ENCODE assay signal across 15 cellular contexts in genomic region chr12:53423597-53423996, GRCh38. TPM values are rescaled to one million over a fixed set of nuclear protein-coding genes. Genes with fewer than 3 reads are reported as not detected.
DNase-seq lines count a peak whose midpoint lies in the region; ATAC-seq and TF ChIP-seq lines count a peak whose summit lies in the region.
"Had no signal": no experiment of that assay in that cellular context is flagged by ENCODE, and none has a peak within 500 bp of the region (broad histone marks: within the 10 kb centered on the region; RNA-seq: fewer than 3 reads in every experiment).

TSS of gene AMHR2 (plus strand) at chr12:53423855. CDS start at chr12:53423935, 80 bp downstream.

- H3K27me3 ChIP-seq in body of pancreas (no peaks in the 10 kb centered on the region), spleen (replicated peaks in 1 of 7) (no peaks in the 10 kb centered on the region)

- H3K36me3 ChIP-seq in body of pancreas (replicated peaks in 1 of 2; ENCODE audit: insufficient read depth in 1 of 2, low read depth in 2 of 2) (no peaks in the 10 kb centered on the region), spleen (no peaks in the 10 kb centered on the region)
- H3K36me3 ChIP-seq: BLaER1 treated with 17β-estradiol and CSF1 and Interleukin-3, amounts not matched to agents 10 nM and 100 nM had no signal

- H3K4me1 ChIP-seq in body of pancreas (peaks cover 40% of the 10 kb centered on the region), spleen (peaks cover 0 to 42% (median 12%) of the 10 kb centered on the region in 6 donors)

- peak; percentile 68 for DNase-seq in NCI-H82 (lab: John Stamatoyannopoulos, UW)
- no peak for DNase-seq in NCI-H82 treated with DMSO at 0.1 percent for 48 hours (lab: John Stamatoyannopoulos, UW; ENCODE audit: unreplicated experiment)
- DNase-seq in body of pancreas, result no peak
- peak; percentile 53 for DNase-seq in mesenteric fat pad (ENCODE audit: low spot score)
- DNase-seq in spleen, result peak; percentile 24
- no peak for DNase-seq in epidermal melanocyte (ENCODE audit: insufficient read length, low spot score)
- DNase-seq: HCEC 1CT, NCI-H1092 treated with DMSO at 0.1 percent for 48 hours, NCI-H1694, NCI-H2107, Right ventricle myocardium superior had no signal

- ATAC-seq in body of pancreas, result no peak
- ATAC-seq in HG03354 (IDR thresholded peaks at IDR 0.05; ENCODE audit: poor library complexity, severe bottlenecking, unreplicated experiment), result no peak
- ATAC-seq in HG03460 (IDR thresholded peaks at IDR 0.05; ENCODE audit: unreplicated experiment), result no peak
- ATAC-seq: Panc1 had no signal

- no peak for TF ChIP-seq POLR2A in body of pancreas (IDR thresholded peaks at IDR 0.05)
- TF ChIP-seq POLR2A in spleen (IDR thresholded peaks at IDR 0.05), result no peak

- WGBS in body of pancreas, 2 donors, result 89 to 100% methylated on average over 1 of the region's 1 CpG
- WGBS in spleen, 5 donors, result 90 to 100% (median 100%) methylated on average over 1 of the region's 1 CpG

- no peak for TF ChIP-seq CTCF in body of pancreas (IDR thresholded peaks at IDR 0.05)
- no peak for TF ChIP-seq CTCF in spleen (IDR thresholded peaks at IDR 0.05 in 8 of 11, conservative IDR thresholded peaks at IDR 0.05 in 3 of 11)

- H3K9me3 ChIP-seq in body of pancreas (no peaks in the 10 kb centered on the region), spleen (no peaks in the 10 kb centered on the region)
- H3K9me3 ChIP-seq: BLaER1 treated with 17β-estradiol and CSF1 and Interleukin-3, amounts not matched to agents 10 nM and 100 nM had no signal

- no peak within 1 kb of the TSS for H3K4me3 ChIP-seq in body of pancreas
- H3K4me3 ChIP-seq in spleen, result no peak within 1 kb of the TSS
- H3K4me3 ChIP-seq: BLaER1 treated with 17β-estradiol and CSF1 and Interleukin-3, amounts not matched to agents 10 nM and 100 nM had no signal

- H3K27ac ChIP-seq in body of pancreas (peak within 1 kb of the TSS in 3 of 4 donors; percentile 22 to 70 (median 38)), spleen (peak within 1 kb of the TSS in 4 of 8 donors; percentile 45 to 71 (median 56))
- H3K27ac ChIP-seq: BLaER1 treated with 17β-estradiol and CSF1 and Interleukin-3, amounts not matched to agents 10 nM and 100 nM had no signal

- intact Hi-C loops in body of pancreas (cut with DNase I), result no loop called here
- intact Hi-C loops in spleen (cut with DNase I; ENCODE audit: low total_unique reads), result no loop called here

RNA-seq across cellular contexts. Expression of gene AMHR2, which starts in this region (rescaled TPM):
- total RNA-seq in body of pancreas (10 to 100 TPM in 1 of 2 donors, 1 to 10 TPM in 1; 2.3 to 10.6 TPM), mesenteric fat pad (not detected), spleen (10 to 100 TPM in 3 of 7 donors, 1 to 10 TPM in 4; 3.7 to 20.6 (median 8.8) TPM)
- polyA plus RNA-seq in spleen, result 1 to 10 TPM; 1.2 to 7.4 (median 1.7) TPM
- total RNA-seq: Right ventricle myocardium superior had no signal

Comparison
In these comparisons a context has a peak if more than half of its experiments do, and no peak if none do; other contexts are left out.
1. DNase-seq: peak in NCI-H82 (single experiment) and spleen (single experiment); none in NCI-H82 treated with DMSO at 0.1 percent for 48 hours (single experiment), body of pancreas (0 of 4) and epidermal melanocyte (single experiment).
2. Peak in DNase-seq in mesenteric fat pad; RNA of the gene not detected or under 1 TPM.